ENCODE assay signal across 8 cellular contexts in genomic region chr11:43644626-43645299, GRCh38. TPM values are rescaled to one million over a fixed set of nuclear protein-coding genes. Genes with fewer than 3 reads are reported as not detected.
DNase-seq lines count a peak whose midpoint lies in the region; ATAC-seq and TF ChIP-seq lines count a peak whose summit lies in the region.

No MANE protein-coding gene starts in this region.

- H3K27me3 ChIP-seq in colonic mucosa, result no peaks in the 10 kb centered on the region
- H3K27me3 ChIP-seq in mononuclear cell (ENCODE audit: insufficient read depth, low read length), result peaks cover 17% of the 10 kb centered on the region

- peak; percentile 17 for DNase-seq in D341Med (ENCODE audit: low spot score)
- peak; percentile 10 for DNase-seq in LHCN-M2 (ENCODE audit: low read depth)
- DNase-seq in colonic mucosa, result no peak
- DNase-seq in NK-92 (lab: John Stamatoyannopoulos, UW; ENCODE audit: unreplicated experiment), result no peak
- DNase-seq in dedifferentiated amniotic fluid mesenchymal stem cell (ENCODE audit: extremely low spot score), result no peak
- no peak for DNase-seq in GOT3 (lab: John Stamatoyannopoulos, UW)

- no peak for TF ChIP-seq CTCF in colonic mucosa (IDR thresholded peaks at IDR 0.05)

- H3K9me3 ChIP-seq in colonic mucosa (no peaks in the 10 kb centered on the region), mononuclear cell (ENCODE audit: low read depth, low read length) (no peaks in the 10 kb centered on the region)

- peak overlapping the region; percentile 73 to 80 for H3K9ac ChIP-seq in colonic mucosa (ENCODE audit: low read depth in 2 of 2, low read length in 2 of 2)

- H3K27ac ChIP-seq in colonic mucosa, result no peak overlapping the region

- H3K4me1 ChIP-seq in colonic mucosa (no peaks in the 10 kb centered on the region), mononuclear cell (ENCODE audit: insufficient read depth, low read length) (peaks cover 8% of the 10 kb centered on the region)

- H3K4me3 ChIP-seq in colonic mucosa (peak overlapping the region; percentile 85), mononuclear cell (ENCODE audit: low read length) (peak overlapping the region; percentile 89)

- no peak for ATAC-seq in HG02610 (IDR thresholded peaks at IDR 0.05; ENCODE audit: unreplicated experiment)

- intact Hi-C loops in colonic mucosa (cut with DNase I), result no loop called here

- H3K36me3 ChIP-seq in colonic mucosa, result no peaks in the 10 kb centered on the region

RNA-seq across cellular contexts. Expression of gene HSD17B12, which starts 35.8 kb away (rescaled TPM):
- total RNA-seq in LHCN-M2 (2014; rRNA removed) (39.9 and 48.6 TPM in 2 replicates), colonic mucosa (100 to 1,000 TPM; 132 to 159 TPM), mononuclear cell (21.1 TPM)
- 21.5 TPM for polyA plus RNA-seq in LHCN-M2 (2012)

Comparison
In these comparisons a context has a peak if more than half of its experiments do, and no peak if none do; other contexts are left out.
1. DNase-seq: peak in D341Med (single experiment) and LHCN-M2 (single experiment); none in colonic mucosa (single experiment), NK-92 (single experiment), dedifferentiated amniotic fluid mesenchymal stem cell (single experiment) and GOT3 (single experiment).